In the genomic region with DNA sequence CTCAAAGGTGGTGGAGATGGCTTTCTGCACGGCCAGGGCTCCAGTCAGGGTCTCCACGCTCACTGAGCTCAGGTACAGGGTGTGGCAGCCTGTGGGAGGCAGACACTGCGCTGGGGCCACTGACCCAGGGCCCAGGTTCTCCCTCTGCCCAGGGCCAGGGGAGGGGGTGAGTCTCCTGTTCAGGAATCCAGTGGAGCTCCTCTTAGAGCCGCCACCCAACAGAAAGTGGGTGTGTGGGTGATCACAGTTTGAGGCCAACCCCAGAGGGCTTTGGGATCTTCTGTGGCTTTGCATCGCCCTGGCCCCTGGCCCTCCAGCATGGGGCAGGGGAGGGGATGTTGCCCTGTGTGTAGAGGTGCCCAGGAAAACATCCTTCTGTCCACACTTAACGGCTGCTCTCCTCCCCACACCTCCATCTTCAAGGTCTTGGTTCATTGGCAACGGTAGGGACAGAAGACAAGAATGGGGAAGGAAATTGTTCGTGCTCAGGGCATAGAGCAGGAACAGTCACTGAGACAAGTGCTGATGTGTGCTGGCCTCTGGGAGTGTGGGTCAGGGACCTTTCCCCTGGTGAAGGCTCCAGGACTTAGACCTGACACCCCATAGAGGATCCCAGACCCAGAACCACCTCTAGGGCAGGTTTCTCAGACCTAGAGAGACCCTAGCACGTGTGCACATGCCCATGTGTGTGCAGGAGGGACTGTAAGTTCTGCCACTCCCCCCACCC, we compare ENCODE assay signal across 11 cellular contexts. TPM values are rescaled to one million over a fixed set of nuclear protein-coding genes. Genes with fewer than 3 reads are reported as not detected.
DNase-seq lines count a peak whose midpoint lies in the region; ATAC-seq and TF ChIP-seq lines count a peak whose summit lies in the region.
"Had no signal": no experiment of that assay in that cellular context is flagged by ENCODE, and none has a peak within 500 bp of the region (broad histone marks: within the 10 kb centered on the region; RNA-seq: fewer than 3 reads in every experiment).

No MANE protein-coding gene starts in this region.

- CTCF ChIA-PET in CD4-positive, alpha-beta T cell (lab: Charles Lee), result interaction anchor here (0.6 to 3.9 kb wide), 3 partner anchors 50 to 324 kb away, joined by 3 to 17 read pairs (median 3); no protein-coding TSS in a partner anchor

- intact Hi-C loops in CD4-positive, alpha-beta T cell (cut with DNase I, micrococcal nuclease), result loop anchor here (1.0 to 5.0 kb wide), 7 partner anchors 35 to 137 kb away; partner anchors contain the start of genes GJD3 (in 1 of the 2) and IGFBP4 (in 1 of the 2)
- intact Hi-C loops in mucosa of descending colon (cut with DNase I, micrococcal nuclease), result no loop called here
- intact Hi-C loops in esophagus muscularis mucosa (cut with DNase I), result loop anchor here (5.0 kb wide), 1 partner anchor 52 kb away; no protein-coding TSS in a partner anchor

- in situ Hi-C loops in KBM-7 (cut with MboI; ENCODE audit: low pct_unique_long_range_greater_than_20kb, low sequenced_read_pairs), result no loop called here

- no peaks in the 10 kb centered on the region for H3K36me3 Mint-ChIP-seq in CD4-positive, alpha-beta T cell (ENCODE audit: low read depth)

- no peak overlapping the region for H3K4me3 Mint-ChIP-seq in CD4-positive, alpha-beta T cell

- POLR2A ChIA-PET in CD4-positive, alpha-beta T cell (lab: Charles Lee), result interaction anchor here (0.6 to 5.0 kb wide), 21 partner anchors 10 to 1210 kb away, joined by 3 to 74 read pairs (median 5); partner anchors contain the start of genes IGFBP4 and TOP2A

- H3K27me3 ChIP-seq in CD4-positive, alpha-beta T cell (ENCODE audit: control insufficient read depth, insufficient read depth, low read length), result no peaks in the 10 kb centered on the region
- no peaks in the 10 kb centered on the region for H3K27me3 ChIP-seq in esophagus muscularis mucosa

- H3K4me1 ChIP-seq in mucosa of descending colon (ENCODE audit: low read depth), result peaks cover 16% of the 10 kb centered on the region
- peaks cover 11 to 32% (median 25%) of the 10 kb centered on the region in 4 donors for H3K4me1 ChIP-seq in esophagus muscularis mucosa

- no peaks in the 10 kb centered on the region for H3K9me3 ChIP-seq in CD4-positive, alpha-beta T cell (ENCODE audit: control insufficient read depth, low read length)
- H3K9me3 ChIP-seq in mucosa of descending colon (no peaks in the 10 kb centered on the region), esophagus muscularis mucosa (no peaks in the 10 kb centered on the region)
- H3K9me3 ChIP-seq: SK-N-SH had no signal

- peak overlapping the region; percentile 97 for H3K27ac Mint-ChIP-seq in CD4-positive, alpha-beta T cell

- no peak for TF ChIP-seq CTCF in CD4-positive, alpha-beta T cell (IDR thresholded peaks at IDR 0.05)
- TF ChIP-seq CTCF in mucosa of descending colon (IDR thresholded peaks at IDR 0.05) (no peak), coronary artery (IDR thresholded peaks at IDR 0.05) (no peak), esophagus muscularis mucosa (IDR thresholded peaks at IDR 0.05) (no peak)

- no peaks in the 10 kb centered on the region for H3K9me3 Mint-ChIP-seq in CD4-positive, alpha-beta T cell

- no peaks in the 10 kb centered on the region for H3K36me3 ChIP-seq in mucosa of descending colon (ENCODE audit: low read depth)
- H3K36me3 ChIP-seq in esophagus muscularis mucosa, result no peaks in the 10 kb centered on the region

- H3K4me1 Mint-ChIP-seq in CD4-positive, alpha-beta T cell (ENCODE audit: low read depth), result peaks cover 61% of the 10 kb centered on the region

- TF ChIP-seq POLR2A in esophagus muscularis mucosa (IDR thresholded peaks at IDR 0.05; ENCODE audit: low read depth), result no peak

- no peak for TF ChIP-seq EP300 in esophagus muscularis mucosa (IDR thresholded peaks at IDR 0.05)

- H3K27ac ChIP-seq in CD4-positive, alpha-beta T cell (ENCODE audit: low read depth, low read length), result peak overlapping the region; percentile 63
- H3K27ac ChIP-seq in coronary artery (no peak overlapping the region), esophagus muscularis mucosa (replicated peaks in 1 of 4) (no peak overlapping the region)

- DNase-seq in CD4-positive, alpha-beta T cell, result no peak
- DNase-seq in KBM-7, result peak; percentile 75
- peak; percentile 55 to 56 for DNase-seq in activated T-cell treated with anti-CD3 and anti-CD28 coated beads, Interleukin-2, amount 50 U/mL, for 48 hours
- peak in 1 of 3 donors; percentile 48 for DNase-seq in mucosa of descending colon
- DNase-seq in coronary artery (ENCODE audit: low spot score), result no peak
- no peak for DNase-seq in esophagus muscularis mucosa (ENCODE audit: extremely low spot score)
- DNase-seq: NCI-H446, SK-N-SH had no signal

- 64% methylated on average over 6 of the region's 9 CpGs for WGBS in esophagus muscularis mucosa

- H3K27me3 Mint-ChIP-seq in CD4-positive, alpha-beta T cell, result no peaks in the 10 kb centered on the region

- no peak for ATAC-seq in CD4-positive, alpha-beta T cell (ENCODE audit: poor library complexity)
- ATAC-seq in mucosa of descending colon, result peak; percentile 6
- no peak for ATAC-seq in GM21360 (IDR thresholded peaks at IDR 0.05; ENCODE audit: unreplicated experiment)
- ATAC-seq in GM18520 (IDR thresholded peaks at IDR 0.05; ENCODE audit: unreplicated experiment), result no peak

- H3K4me3 ChIP-seq in mucosa of descending colon, result no peak overlapping the region
- H3K4me3 ChIP-seq in coronary artery, result no peak overlapping the region
- no peak overlapping the region for H3K4me3 ChIP-seq in esophagus muscularis mucosa
- H3K4me3 ChIP-seq: lung had no signal

RNA-seq across cellular contexts. Expression of gene TNS4, which starts 21.5 kb away (rescaled TPM):
- total RNA-seq in CD4-positive, alpha-beta T cell, result 1 to 10 TPM; 3.0 to 4.2 TPM
- total RNA-seq in mucosa of descending colon (10 to 100 TPM in 1 of 3 donors, 1 to 10 TPM in 2; 3.0 to 13.1 (median 3.3) TPM), esophagus muscularis mucosa (not detected)

RNA-seq across cellular contexts. Expression of gene IGFBP4, which starts 36.7 kb away (rescaled TPM):
- total RNA-seq in CD4-positive, alpha-beta T cell, result 1 to 10 TPM; 2.5 to 2.6 TPM
- total RNA-seq in mucosa of descending colon, result 100 to 1,000 TPM; 215 to 459 (median 244) TPM
- total RNA-seq in esophagus muscularis mucosa, result 100 to 1,000 TPM; 258 to 444 (median 268) TPM

Comparison
In these comparisons a context has a peak if more than half of its experiments do, and no peak if none do; other contexts are left out.
1. DNase-seq: peak in KBM-7 (single experiment) and activated T-cell treated with anti-CD3 and anti-CD28 coated beads, Interleukin-2, amount 50 U/mL, for 48 hours (2 of 2); none in CD4-positive, alpha-beta T cell (0 of 10), coronary artery (single experiment) and esophagus muscularis mucosa (single experiment).
2. RNA of gene TNS4, which starts 21.5 kb away (total RNA-seq): 3.0 to 4.2 TPM in CD4-positive, alpha-beta T cell and 3.0 to 13.1 TPM in mucosa of descending colon; not detected in esophagus muscularis mucosa; every median in the first group is over 4 times any median in the second.
3. RNA of gene IGFBP4, which starts 36.7 kb away (total RNA-seq): 258 to 444 TPM in esophagus muscularis mucosa and 215 to 459 TPM in mucosa of descending colon; 2.5 to 2.6 TPM in CD4-positive, alpha-beta T cell; every median in the first group is over 10 times any median in the second.
4. intact Hi-C loops: an anchor here in CD4-positive, alpha-beta T cell (1.0 to 5.0 kb wide) and esophagus muscularis mucosa (5.0 kb wide); none called in mucosa of descending colon.